ENCODE assay signal across 7 cellular contexts in the genomic region with DNA sequence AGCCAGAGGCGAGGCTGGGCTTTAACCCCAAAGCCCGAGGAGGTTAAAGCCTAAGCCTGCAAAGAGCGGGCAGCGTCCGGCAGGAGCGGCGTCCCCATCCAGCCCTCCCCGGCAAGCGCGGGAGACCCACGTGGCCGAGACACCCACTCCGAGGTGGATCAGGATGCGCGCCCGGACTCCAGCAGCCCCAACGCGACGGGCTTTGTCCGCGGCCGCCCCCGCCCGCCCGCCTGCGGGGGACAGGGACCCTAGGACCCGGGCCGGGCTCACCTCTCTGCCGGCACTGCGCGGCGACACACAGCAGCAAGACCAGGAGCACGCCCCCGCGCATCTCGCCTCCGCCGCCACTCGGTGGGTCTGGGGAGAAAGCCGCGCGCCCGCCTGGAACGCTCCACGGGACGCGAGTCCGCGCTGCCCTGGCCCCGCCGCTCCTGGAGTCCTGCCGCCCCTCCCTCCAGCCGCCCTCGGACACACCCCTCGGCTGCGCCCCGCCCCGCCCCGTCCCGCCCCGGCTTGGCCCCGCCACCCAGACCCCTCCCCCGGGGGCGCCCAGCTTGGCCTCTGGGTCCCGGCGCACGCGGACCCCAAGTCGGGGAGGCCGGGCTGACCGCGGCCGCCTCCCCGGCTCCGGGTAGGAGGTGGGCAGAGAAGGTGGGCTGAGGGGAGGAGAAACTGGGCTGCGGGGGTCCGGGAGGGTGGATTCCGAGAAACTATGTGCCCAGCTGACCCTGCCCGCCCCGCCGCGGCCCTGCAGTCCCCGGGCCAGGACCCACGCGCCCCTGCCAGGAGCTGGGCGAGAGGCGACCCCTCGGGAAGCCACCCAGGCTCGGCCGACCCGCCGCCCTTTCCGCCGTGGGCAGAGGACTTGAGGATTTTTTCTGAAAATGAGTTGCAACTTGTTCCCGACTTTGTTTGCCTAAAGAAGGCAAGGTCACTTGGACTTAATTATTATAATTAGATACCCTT. TPM values are rescaled to one million over a fixed set of nuclear protein-coding genes. Genes with fewer than 3 reads are reported as not detected.
A peak's percentile ranks its signal among the peaks of the same experiment; 100 is the strongest.
DNase-seq lines count a peak whose midpoint lies in the region; ATAC-seq and TF ChIP-seq lines count a peak whose summit lies in the region.

Gene LAMA1 (minus strand): TSS at position 408 of the 966 bp plus-strand sequence. CDS start 77 bp downstream, at position 331.

- H3K4me1 ChIP-seq in adipocyte (ENCODE audit: control insufficient read depth, insufficient read depth, low read length): peaks cover 7% of the 10 kb centered on the region
- H3K4me1 ChIP-seq in iPS-18a (ENCODE audit: control insufficient read depth, low read depth, low read length): no peaks in the 10 kb centered on the region

- H3K27me3 ChIP-seq in adipocyte (replicated peaks; ENCODE audit: control insufficient read depth, insufficient read depth, low read length) (peaks cover 7% of the 10 kb centered on the region), iPS-18a (ENCODE audit: control insufficient read depth, insufficient read depth, low read length) (peaks cover 19% of the 10 kb centered on the region)

- no peak for TF ChIP-seq CTCF in CD14-positive monocyte (IDR thresholded peaks at IDR 0.05)

- H3K4me3 ChIP-seq in adipocyte (ENCODE audit: low read length) (peak within 1 kb of the TSS; percentile 82), iPS-18a (ENCODE audit: low read length) (peak within 1 kb of the TSS; percentile 74)

- intact Hi-C loops in CD14-positive monocyte (cut with micrococcal nuclease): no loop called here

- peaks cover 5% of the 10 kb centered on the region for H3K9me3 Mint-ChIP-seq in stimulated activated memory B cell treated with anti-CD40 and anti-IgM and Interleukin-4, amounts not matched to agents 10 μg/mL and 1 μg/mL and 100 μg/mL, for 72 hours
- H3K9me3 Mint-ChIP-seq in CD14-positive monocyte: peaks cover 0 to 17% (median 7%) of the 10 kb centered on the region in 7 donors

- DNase-seq in HK-2 (ENCODE audit: unreplicated experiment) (peak; percentile 21), adipocyte (ENCODE audit: low read depth) (peak; percentile 68), CD14-positive monocyte (ENCODE audit: low spot score) (no peak), NCI-H446 (lab: John Stamatoyannopoulos, UW) (no peak)

- H3K9ac ChIP-seq in adipocyte (ENCODE audit: low read length) (peak within 1 kb of the TSS; percentile 51), iPS-18a (ENCODE audit: low read length) (peak within 1 kb of the TSS; percentile 51)

- no peak within 1 kb of the TSS for H3K27ac ChIP-seq in iPS-18a (ENCODE audit: low read length)

- H3K36me3 Mint-ChIP-seq in stimulated activated memory B cell treated with anti-CD40 and anti-IgM and Interleukin-4, amounts not matched to agents 10 μg/mL and 1 μg/mL and 100 μg/mL, for 72 hours: no peaks in the 10 kb centered on the region
- H3K36me3 Mint-ChIP-seq in CD14-positive monocyte: peaks cover 0 to 2% of the 10 kb centered on the region in 2 donors

- peak; percentile 45 for ATAC-seq in stimulated activated memory B cell treated with anti-CD40 and anti-IgM and Interleukin-4, amounts not matched to agents 10 μg/mL and 1 μg/mL and 100 μg/mL, for 72 hours
- ATAC-seq in HG03469 (IDR thresholded peaks at IDR 0.05; ENCODE audit: unreplicated experiment): no peak

- peaks cover 37% of the 10 kb centered on the region for H3K27me3 Mint-ChIP-seq in stimulated activated memory B cell treated with anti-CD40 and anti-IgM and Interleukin-4, amounts not matched to agents 10 μg/mL and 1 μg/mL and 100 μg/mL, for 72 hours
- H3K27me3 Mint-ChIP-seq in CD14-positive monocyte (ENCODE audit: low read depth in 3 of 3): peaks cover 47 to 73% (median 66%) of the 10 kb centered on the region in 3 donors

- H3K36me3 ChIP-seq in adipocyte (ENCODE audit: control insufficient read depth, insufficient read depth, low read length, severe bottlenecking): no peaks in the 10 kb centered on the region
- no peaks in the 10 kb centered on the region for H3K36me3 ChIP-seq in iPS-18a (ENCODE audit: control insufficient read depth, low read depth, low read length)

- H3K4me3 Mint-ChIP-seq in stimulated activated memory B cell treated with anti-CD40 and anti-IgM and Interleukin-4, amounts not matched to agents 10 μg/mL and 1 μg/mL and 100 μg/mL, for 72 hours: no peak within 1 kb of the TSS
- H3K4me3 Mint-ChIP-seq in CD14-positive monocyte: peak within 1 kb of the TSS in 1 of 2 donors; percentile 82

- H3K4me1 Mint-ChIP-seq in stimulated activated memory B cell treated with anti-CD40 and anti-IgM and Interleukin-4, amounts not matched to agents 10 μg/mL and 1 μg/mL and 100 μg/mL, for 72 hours: peaks cover 7% of the 10 kb centered on the region
- H3K4me1 Mint-ChIP-seq in CD14-positive monocyte: peaks cover 7% of the 10 kb centered on the region

- no peaks in the 10 kb centered on the region for H3K9me3 ChIP-seq in adipocyte (ENCODE audit: control insufficient read depth, low read length)
- no peaks in the 10 kb centered on the region for H3K9me3 ChIP-seq in iPS-18a (ENCODE audit: control insufficient read depth, low read depth, low read length)

- H3K27ac Mint-ChIP-seq in stimulated activated memory B cell treated with anti-CD40 and anti-IgM and Interleukin-4, amounts not matched to agents 10 μg/mL and 1 μg/mL and 100 μg/mL, for 72 hours: no peak within 1 kb of the TSS
- H3K27ac Mint-ChIP-seq in CD14-positive monocyte: no peak within 1 kb of the TSS

RNA-seq across cellular contexts. Expression of gene LAMA1, which starts in this region (rescaled TPM):
- polyA plus RNA-seq in CD14-positive monocyte: not detected

Comparison
In these comparisons a context has a peak if more than half of its experiments do, and no peak if none do; other contexts are left out.
1. DNase-seq: peak in HK-2 (single experiment) and adipocyte (single experiment); none in CD14-positive monocyte (single experiment) and NCI-H446 (0 of 2).